26 cellular contexts compared by ENCODE assay signal in the genomic region with DNA sequence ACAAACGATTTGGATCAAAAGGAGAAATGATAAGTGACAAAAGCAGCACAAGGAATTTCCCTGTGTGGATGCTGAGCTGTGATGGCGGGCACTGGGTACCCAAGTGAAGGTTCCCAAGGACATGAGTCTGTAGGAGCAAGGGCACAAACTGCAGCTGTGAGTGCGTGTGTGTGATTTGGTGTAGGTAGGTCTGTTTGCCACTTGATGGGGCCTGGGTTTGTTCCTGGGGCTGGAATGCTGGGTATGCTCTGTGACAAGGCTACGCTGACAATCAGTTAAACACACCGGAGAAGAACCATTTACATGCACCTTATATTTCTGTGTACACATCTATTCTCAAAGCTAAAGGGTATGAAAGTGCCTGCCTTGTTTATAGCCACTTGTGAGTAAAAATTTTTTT. TPM values are rescaled to one million over a fixed set of nuclear protein-coding genes. Genes with fewer than 3 reads are reported as not detected.
DNase-seq lines count a peak whose midpoint lies in the region; ATAC-seq and TF ChIP-seq lines count a peak whose summit lies in the region.
"Had no signal": no experiment of that assay in that cellular context is flagged by ENCODE, and none has a peak within 500 bp of the region (broad histone marks: within the 10 kb centered on the region; RNA-seq: fewer than 3 reads in every experiment).

No MANE protein-coding gene starts in this region.

- no peaks in the 10 kb centered on the region for H3K4me1 ChIP-seq in RWPE2 (ENCODE audit: insufficient read depth, poor library complexity, severe bottlenecking)
- H3K4me1 ChIP-seq in upper lobe of right lung, result no peaks in the 10 kb centered on the region
- no peaks in the 10 kb centered on the region for H3K4me1 ChIP-seq in HAP-1

- H3K36me3 ChIP-seq in RWPE2 (ENCODE audit: low read depth) (no peaks in the 10 kb centered on the region), upper lobe of right lung (no peaks in the 10 kb centered on the region), HAP-1 (replicated peaks) (no peaks in the 10 kb centered on the region)
- H3K36me3 ChIP-seq: MG63 had no signal

- H3K4me3 ChIP-seq in RWPE2 (ENCODE audit: severe bottlenecking), result no peak overlapping the region
- no peak overlapping the region for H3K4me3 ChIP-seq in upper lobe of right lung
- no peak overlapping the region for H3K4me3 ChIP-seq in HAP-1
- H3K4me3 ChIP-seq: GM23248, MG63 had no signal

- 0 out of 3 replicates have a peak, but pooled peaks have one; percentile 6 for ATAC-seq in RWPE2 (ENCODE audit: low read depth)
- peak; percentile 42 for ATAC-seq in upper lobe of right lung
- ATAC-seq: Panc1 had no signal

- TF ChIP-seq CTCF in RWPE2 (IDR thresholded peaks at IDR 0.05; ENCODE audit: poor library complexity, severe bottlenecking) (no peak), upper lobe of right lung (IDR thresholded peaks at IDR 0.05) (no peak)

- intact Hi-C loops in upper lobe of right lung (cut with DNase I), result no loop called here

- no peaks in the 10 kb centered on the region for H3K27me3 ChIP-seq in RWPE2 (ENCODE audit: insufficient read depth, poor library complexity, severe bottlenecking)
- no peaks in the 10 kb centered on the region for H3K27me3 ChIP-seq in upper lobe of right lung
- no peaks in the 10 kb centered on the region for H3K27me3 ChIP-seq in HAP-1 (ENCODE audit: low read depth)
- H3K27me3 ChIP-seq: MG63 had no signal

- no peaks in the 10 kb centered on the region for H3K9me3 ChIP-seq in RWPE2 (ENCODE audit: severe bottlenecking)
- no peaks in the 10 kb centered on the region for H3K9me3 ChIP-seq in upper lobe of right lung
- no peaks in the 10 kb centered on the region for H3K9me3 ChIP-seq in HAP-1
- H3K9me3 ChIP-seq: MG63, SK-N-SH had no signal

- peak; percentile 8 for DNase-seq in NCI-H82 (lab: John Stamatoyannopoulos, UW)
- DNase-seq in NCI-H82 treated with DMSO at 0.1 percent for 48 hours (lab: John Stamatoyannopoulos, UW; ENCODE audit: unreplicated experiment), result no peak
- no peak for DNase-seq in RWPE2 (ENCODE audit: low spot score)
- peak; percentile 77 for DNase-seq in islet precursor cell
- no peak for DNase-seq in upper lobe of right lung
- DNase-seq in DMS79 treated with DMSO at 0.1 percent for 48 hours (lab: John Stamatoyannopoulos, UW), result no peak
- no peak for DNase-seq in HAP-1 (ENCODE audit: low spot score in 2 of 2)
- no peak for DNase-seq in NCI-H510A (lab: John Stamatoyannopoulos, UW)
- DNase-seq: 8988T, ACHN, Calu3, DND-41, GM23248, HCEC 1CT, IMR-90, KG1, MG63, NCI-H1105 treated with DMSO at 0.1 percent for 48 hours, NCI-H1694, NCI-H2029 treated with DMSO at 0.1 percent for 48 hours, NCI-H2227 treated with DMSO at 0.1 percent for 48 hours, NCI-H510A treated with DMSO at 0.1 percent for 48 hours, SK-N-SH, SW 1271 had no signal

- in situ Hi-C loops in HAP-1 (cut with MboI; ENCODE audit: low sequenced_read_pairs), result no loop called here

- H3K27ac ChIP-seq in RWPE2 (ENCODE audit: poor library complexity, severe bottlenecking), result no peak overlapping the region
- H3K27ac ChIP-seq in upper lobe of right lung, result no peak overlapping the region
- H3K27ac ChIP-seq: GM23248 had no signal

RNA-seq across cellular contexts. Expression of a gene that starts 36.1 kb away (rescaled TPM):
- not detected for total RNA-seq in upper lobe of right lung
- total RNA-seq: G401, GM23248, IMR-90 had no signal

Comparison
In these comparisons a context has a peak if more than half of its experiments do, and no peak if none do; other contexts are left out.
1. DNase-seq: peak in NCI-H82 (single experiment) and islet precursor cell (single experiment); none in NCI-H82 treated with DMSO at 0.1 percent for 48 hours (single experiment), RWPE2 (single experiment), upper lobe of right lung (single experiment), DMS79 treated with DMSO at 0.1 percent for 48 hours (single experiment), HAP-1 (0 of 2) and NCI-H510A (single experiment).